30 cellular contexts compared by ENCODE assay signal in genomic region chr3:33246786-33247185, GRCh38.
"Had no signal": no experiment of that assay in that cellular context is flagged by ENCODE, and none has a peak within 500 bp of the region (broad histone marks: within the 10 kb centered on the region; RNA-seq: fewer than 3 reads in every experiment).

No MANE protein-coding gene starts in this region.

- H2AFZ ChIP-seq: hepatocyte had no signal

- H3K36me3 ChIP-seq: colonic mucosa, esophagus muscularis mucosa, esophagus squamous epithelium, gastrocnemius medialis, gastroesophageal sphincter, heart left ventricle, heart right ventricle had no signal

- H3K27me3 Mint-ChIP-seq: dendritic cell treated with granulocyte-macrophage colony-stimulating factor and Interleukin-4, amounts not matched to agents 40 ng/mL and 50 ng/mL, for 4 days had no signal

- DNase-seq: colonic mucosa; cortex of kidney; dermis blood vessel endothelial cell; dorsolateral prefrontal cortex; effector CD4-positive, alpha-beta T cell; effector CD8-positive, alpha-beta T cell; effector memory CD4-positive, alpha-beta T cell; effector memory CD8-positive, alpha-beta T cell; endodermal cell; erythroblast; esophagus squamous epithelium; foreskin fibroblast; foreskin keratinocyte; foreskin melanocyte; gastrocnemius medialis; glutamatergic neuron; head of caudate nucleus; heart left ventricle; heart right ventricle had no signal

- ATAC-seq: effector memory CD8-positive, alpha-beta T cell; esophagus mucosa; foreskin keratinocyte; gastrocnemius medialis; gastroesophageal sphincter; heart left ventricle; heart right ventricle had no signal

- H3K9me3 Mint-ChIP-seq: dendritic cell treated with granulocyte-macrophage colony-stimulating factor and Interleukin-4, amounts not matched to agents 40 ng/mL and 50 ng/mL, for 4 days; effector memory CD8-positive, alpha-beta T cell; endodermal cell had no signal

- H3K4me3 Mint-ChIP-seq: dendritic cell treated with granulocyte-macrophage colony-stimulating factor and Interleukin-4, amounts not matched to agents 40 ng/mL and 50 ng/mL, for 4 days; effector memory CD8-positive, alpha-beta T cell; endodermal cell had no signal

- H3K9me3 ChIP-seq: colonic mucosa, esophagus squamous epithelium, gastrocnemius medialis had no signal

- FAIRE-seq: colon, endometrium, endothelial cell of umbilical vein, frontal cortex had no signal

- H3K4me2 ChIP-seq: hepatocyte had no signal

- H3K79me2 ChIP-seq: hepatocyte had no signal

- H3K27me3 ChIP-seq: colonic mucosa, dorsolateral prefrontal cortex, esophagus muscularis mucosa, gastrocnemius medialis, gastroesophageal sphincter, heart left ventricle, hepatocyte had no signal

- H3K4me3 ChIP-seq: colonic mucosa, coronary artery, dorsolateral prefrontal cortex, esophagus muscularis mucosa, esophagus squamous epithelium, gastrocnemius medialis, gastroesophageal sphincter, heart left ventricle, heart right ventricle, hepatocyte had no signal

- H3K4me1 ChIP-seq: colonic mucosa, esophagus muscularis mucosa, esophagus squamous epithelium, foreskin keratinocyte, gastrocnemius medialis, gastroesophageal sphincter, heart left ventricle, heart right ventricle had no signal

- H3K27ac ChIP-seq: colonic mucosa, coronary artery, dorsolateral prefrontal cortex, epithelial cell of prostate, esophagus muscularis mucosa, esophagus squamous epithelium, foreskin keratinocyte, gastrocnemius medialis, gastroesophageal sphincter, heart left ventricle, heart right ventricle, hepatocyte had no signal

- H3K4me1 Mint-ChIP-seq: endodermal cell had no signal

- H3K27ac Mint-ChIP-seq: dendritic cell treated with granulocyte-macrophage colony-stimulating factor and Interleukin-4, amounts not matched to agents 40 ng/mL and 50 ng/mL, for 4 days; effector memory CD8-positive, alpha-beta T cell; endodermal cell had no signal
